In the genomic region with DNA sequence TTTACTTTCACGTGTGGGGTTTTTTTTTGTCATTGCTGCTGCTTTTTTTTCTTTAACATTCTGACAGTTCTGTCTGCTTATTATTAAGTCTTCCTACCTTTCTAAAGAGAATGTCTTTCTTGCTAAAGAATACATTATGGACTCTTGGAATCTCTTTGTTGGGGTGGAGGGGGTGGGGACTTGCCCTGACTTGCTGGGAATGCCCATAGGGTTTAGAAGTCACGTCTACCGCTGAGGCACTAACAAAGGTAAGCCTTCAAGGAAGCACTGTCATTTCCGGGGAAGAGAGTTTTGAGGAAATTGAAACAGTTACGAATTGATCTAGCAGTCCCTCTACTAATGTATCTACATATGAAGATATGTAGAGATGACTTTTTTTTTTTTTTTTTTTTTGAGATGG, we compare ENCODE assay signal across 9 cellular contexts. TPM values are rescaled to one million over a fixed set of nuclear protein-coding genes. Genes with fewer than 3 reads are reported as not detected.
DNase-seq lines count a peak whose midpoint lies in the region; ATAC-seq and TF ChIP-seq lines count a peak whose summit lies in the region.
"Had no signal": no experiment of that assay in that cellular context is flagged by ENCODE, and none has a peak within 500 bp of the region (broad histone marks: within the 10 kb centered on the region; RNA-seq: fewer than 3 reads in every experiment).

No MANE protein-coding gene starts in this region.

- no peaks in the 10 kb centered on the region for H3K9me2 ChIP-seq in MM.1S (replicated peaks; ENCODE audit: insufficient read depth, low read length)

- no peak overlapping the region for H3K4me2 ChIP-seq in MM.1S (ENCODE audit: low read depth, low read length)

- no peaks in the 10 kb centered on the region for H3F3A ChIP-seq in MM.1S (ENCODE audit: insufficient read depth, low read length)

- no peak for ATAC-seq in GM18858 (IDR thresholded peaks at IDR 0.05; ENCODE audit: unreplicated experiment)

- no peak overlapping the region for H3K9ac ChIP-seq in MM.1S (ENCODE audit: low read length)

- no peaks in the 10 kb centered on the region for H3K9me3 ChIP-seq in esophagus (ENCODE audit: control insufficient read depth in 2 of 2, insufficient read depth in 1 of 2, low read depth in 1 of 2, low read length in 1 of 2)
- no peaks in the 10 kb centered on the region for H3K9me3 ChIP-seq in WERI-Rb-1 (ENCODE audit: severe bottlenecking)
- H3K9me3 ChIP-seq in MM.1S (replicated peaks; ENCODE audit: insufficient read depth, low read length), result no peaks in the 10 kb centered on the region

- no peaks in the 10 kb centered on the region for H4K20me1 ChIP-seq in MM.1S (ENCODE audit: insufficient read depth, low read length)

- H3K79me2 ChIP-seq in MM.1S (ENCODE audit: low read length), result no peaks in the 10 kb centered on the region

- TF ChIP-seq CTCF in WERI-Rb-1 (IDR thresholded peaks at IDR 0.05; ENCODE audit: low read depth, low read length) (no peak), MM.1S (IDR thresholded peaks at IDR 0.05; ENCODE audit: low read length) (no peak)

- H3K36me3 ChIP-seq in esophagus (ENCODE audit: control insufficient read depth in 2 of 2, insufficient read depth in 2 of 2, low read length in 1 of 2) (peaks cover 8 to 17% of the 10 kb centered on the region in 2 donors), WERI-Rb-1 (peaks cover 9% of the 10 kb centered on the region), MM.1S (replicated peaks; ENCODE audit: insufficient read depth, low read length) (no peaks in the 10 kb centered on the region)

- DNase-seq in ELF-1 (ENCODE audit: low read depth, low spot score) (peak; percentile 60), SW480 (ENCODE audit: low spot score) (peak; percentile 38), skeletal muscle cell (ENCODE audit: low read depth) (no peak), NCI-H1436 treated with DMSO at 0.1 percent for 48 hours (lab: John Stamatoyannopoulos, UW) (no peak), WERI-Rb-1 (no peak), MM.1S (no peak)
- DNase-seq: NCI-H1092 had no signal

- 15 to 27% methylated on average over 5 of the region's 5 CpGs for WGBS in esophagus, 2 donors

- H3K4me1 ChIP-seq in esophagus (ENCODE audit: control insufficient read depth in 2 of 2, insufficient read depth in 2 of 2, low read length in 1 of 2), result peaks cover 18 to 30% of the 10 kb centered on the region in 2 donors
- no peaks in the 10 kb centered on the region for H3K4me1 ChIP-seq in MM.1S (ENCODE audit: low read length)

- no peaks in the 10 kb centered on the region for H3K27me3 ChIP-seq in esophagus (ENCODE audit: control insufficient read depth in 1 of 2, insufficient read depth in 2 of 2, low read length in 2 of 2)
- H3K27me3 ChIP-seq in WERI-Rb-1 (ENCODE audit: insufficient read depth, low read depth, severe bottlenecking), result no peaks in the 10 kb centered on the region
- H3K27me3 ChIP-seq in MM.1S (replicated peaks; ENCODE audit: insufficient read depth, low read length), result no peaks in the 10 kb centered on the region

- H3K4me3 ChIP-seq in esophagus (ENCODE audit: low read depth in 1 of 2, low read length in 2 of 2) (no peak overlapping the region), skeletal muscle cell (ENCODE audit: low read depth, low read length) (peak overlapping the region; percentile 41), WERI-Rb-1 (ENCODE audit: low read depth, low read length) (no peak overlapping the region), MM.1S (ENCODE audit: low read length) (no peak overlapping the region)

- no peak overlapping the region for H2AFZ ChIP-seq in MM.1S (ENCODE audit: low read length)

- peak overlapping the region; percentile 81 to 85 for H3K27ac ChIP-seq in esophagus (ENCODE audit: low read depth in 2 of 2, low read length in 1 of 2)
- no peak overlapping the region for H3K27ac ChIP-seq in WERI-Rb-1
- no peak overlapping the region for H3K27ac ChIP-seq in MM.1S (ENCODE audit: low read length)

RNA-seq across cellular contexts. Expression of gene CD99, which starts 19.4 kb away (rescaled TPM):
- 100 to 1,000 TPM; 133 to 198 TPM for polyA plus RNA-seq in esophagus

RNA-seq across cellular contexts. Expression of gene XG, which starts 41.3 kb away (rescaled TPM):
- 10 to 100 TPM; 10.0 to 12.6 TPM for polyA plus RNA-seq in esophagus

Comparison
In these comparisons a context has a peak if more than half of its experiments do, and no peak if none do; other contexts are left out.
1. DNase-seq: peak in ELF-1 (single experiment) and SW480 (single experiment); none in skeletal muscle cell (single experiment), NCI-H1436 treated with DMSO at 0.1 percent for 48 hours (single experiment), WERI-Rb-1 (single experiment) and MM.1S (single experiment).
2. H3K27ac ChIP-seq: peak in esophagus (2 of 2); none in WERI-Rb-1 (single experiment) and MM.1S (single experiment).